In the genomic region with DNA sequence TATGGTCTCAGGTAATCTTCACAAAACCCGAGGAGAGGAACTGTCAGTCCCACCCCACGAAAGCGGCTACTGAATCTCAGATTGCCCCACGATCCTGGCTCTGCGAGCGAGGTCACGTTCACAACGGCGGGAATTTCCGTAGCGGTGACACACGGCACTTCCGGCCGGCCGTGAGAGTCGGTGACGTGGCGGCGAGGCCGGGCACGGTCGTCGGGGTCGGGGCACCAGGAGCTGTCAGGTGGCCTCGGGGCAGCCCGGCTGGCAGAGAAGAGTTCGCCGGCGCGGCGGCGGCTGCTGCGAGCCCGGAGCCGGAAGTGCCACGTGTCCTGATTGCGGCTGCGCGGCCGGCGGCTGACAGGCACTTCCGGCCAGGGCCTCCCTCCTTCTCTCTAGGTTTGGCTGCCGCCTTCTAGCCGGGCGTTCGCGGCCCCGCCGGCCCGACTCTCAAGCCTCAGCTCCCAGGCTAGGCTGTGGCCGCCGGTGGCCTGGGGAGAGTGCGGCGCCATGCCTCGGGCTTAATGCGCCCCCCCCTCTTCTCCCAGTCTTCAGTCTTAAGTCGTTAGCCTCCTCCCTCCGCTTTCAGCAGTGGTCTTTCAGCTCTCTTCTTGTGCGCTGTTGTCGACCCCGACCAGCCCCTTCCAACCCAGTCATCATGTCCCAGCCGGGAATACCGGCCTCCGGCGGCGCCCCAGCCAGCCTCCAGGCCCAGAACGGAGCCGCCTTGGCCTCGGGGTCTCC, we compare ENCODE assay signal across 8 cellular contexts. TPM values are rescaled to one million over a fixed set of nuclear protein-coding genes. Genes with fewer than 3 reads are reported as not detected.
DNase-seq lines count a peak whose midpoint lies in the region; ATAC-seq and TF ChIP-seq lines count a peak whose summit lies in the region.

TSS of gene SEC24A (plus strand) at position 361 of the 738 bp plus-strand sequence. CDS start at position 653, 292 bp downstream.

- DNase-seq in D341Med (ENCODE audit: low spot score), result peak; percentile 96
- DNase-seq in OCI-LY7 (ENCODE audit: low spot score), result peak; percentile 93
- DNase-seq in activated T-cell treated with anti-CD3 and anti-CD28 coated beads for 24 hours (ENCODE audit: low read depth), result peak; percentile 82
- peak; percentile 86 for DNase-seq in epidermal melanocyte (ENCODE audit: insufficient read length, low spot score)
- peak; percentile 80 for DNase-seq in middle frontal gyrus (ENCODE audit: extremely low spot score, low spot score)
- DNase-seq in stimulated activated CD8-positive, alpha-beta memory T cell treated with anti-CD3 and anti-CD28 coated beads, Interleukin-2, amount 100 ng/mL, for 48 hours (ENCODE audit: low read depth in 2 of 2), result peak; percentile 87 to 90

- ATAC-seq in GM21423 (IDR thresholded peaks at IDR 0.05; ENCODE audit: unreplicated experiment), result peak; percentile 73

- peaks cover 34% of the 10 kb centered on the region for H3K79me2 ChIP-seq in OCI-LY7 (ENCODE audit: insufficient read depth, low read depth, low read length)

- H3K9ac ChIP-seq in HUES6 (ENCODE audit: low read length), result peak within 1 kb of the TSS; percentile 90

- H3K9me3 ChIP-seq in HUES6 (ENCODE audit: control insufficient read depth, insufficient read depth, low read depth, low read length) (no peaks in the 10 kb centered on the region), OCI-LY7 (ENCODE audit: low read length) (no peaks in the 10 kb centered on the region)

- no TSS peak for BruUV-seq in OCI-LY7 (replicated peaks; lab: Mats Ljungman, UMichigan)

- peak within 1 kb of the TSS; percentile 80 for H2AFZ ChIP-seq in OCI-LY7 (ENCODE audit: low read length)

- H3K4me1 ChIP-seq in HUES6 (ENCODE audit: control insufficient read depth, insufficient read depth, low read length) (peaks cover 9% of the 10 kb centered on the region; the same call in 1 of the 2 replicates), OCI-LY7 (ENCODE audit: insufficient read depth, low read length, poor library complexity, severe bottlenecking) (peaks cover 31% of the 10 kb centered on the region)

- CTCF ChIA-PET in OCI-LY7 (lab: Charles Lee; ENCODE audit: unreplicated experiment), result no interaction called here

- H3K36me3 ChIP-seq in HUES6 (ENCODE audit: control insufficient read depth, insufficient read depth, low read length) (0 out of 2 replicates have a peak, but pooled peaks cover 4% of the 10 kb centered on the region), OCI-LY7 (ENCODE audit: insufficient read depth, low read length) (peaks cover 13% of the 10 kb centered on the region; the same call in 1 of the 2 replicates)

- H3K27me3 ChIP-seq in HUES6 (ENCODE audit: control insufficient read depth, insufficient read depth, low read length), result no peaks in the 10 kb centered on the region

- POLR2A ChIA-PET in OCI-LY7 (lab: Charles Lee), result interaction anchor here (0.8 to 2.7 kb wide), 2 partner anchors 18 to 90 kb away, joined by 3 to 12 read pairs; partner anchors contain the start of gene CAMLG

- H3K27ac ChIP-seq in HUES6 (ENCODE audit: low read depth, low read length), result peak within 1 kb of the TSS; percentile 96
- H3K27ac ChIP-seq in OCI-LY7 (ENCODE audit: low read depth, low read length, poor library complexity, severe bottlenecking), result peak within 1 kb of the TSS; percentile 95

- no peaks in the 10 kb centered on the region for H3K9me2 ChIP-seq in OCI-LY7 (ENCODE audit: insufficient read depth, low read length)

- H3K4me3 ChIP-seq in HUES6 (ENCODE audit: low read depth, low read length) (peak within 1 kb of the TSS; percentile 92), OCI-LY7 (ENCODE audit: low read depth, low read length, poor library complexity, severe bottlenecking) (peak within 1 kb of the TSS; percentile 83)

- TF ChIP-seq CTCF in OCI-LY7 (conservative IDR thresholded peaks at IDR 0.05; ENCODE audit: low read length), result no peak

- peaks cover 7% of the 10 kb centered on the region; the same call in 1 of the 2 replicates for H4K20me1 ChIP-seq in OCI-LY7 (ENCODE audit: insufficient read depth, low read length)

- H3K4me2 ChIP-seq in OCI-LY7 (ENCODE audit: low read length), result peak within 1 kb of the TSS; percentile 95

- intact Hi-C loops in OCI-LY7 (cut with micrococcal nuclease; ENCODE audit: unreplicated experiment), result loop anchor here (1.0 to 5.0 kb wide), 2 partner anchors 16 to 259 kb away; partner anchors contain the start of genes PCBD2 and SAR1B

RNA-seq across cellular contexts. Expression of gene SEC24A, which starts in this region (rescaled TPM):
- total RNA-seq in OCI-LY7 (2014; rRNA removed; shearing (Covaris generic)), result 5.5 and 5.6 TPM in 2 replicates
- 20.4 and 20.5 TPM in 2 replicates for total RNA-seq in OCI-LY7 (2022)

Comparison
In these comparisons a context has a peak if more than half of its experiments do, and no peak if none do; other contexts are left out.
1. Peak in every context shown above with its lines: DNase-seq, ATAC-seq, H3K4me3 ChIP-seq and H3K27ac ChIP-seq.